Comparison of ENCODE assay signal across 11 cellular contexts in the genomic region with DNA sequence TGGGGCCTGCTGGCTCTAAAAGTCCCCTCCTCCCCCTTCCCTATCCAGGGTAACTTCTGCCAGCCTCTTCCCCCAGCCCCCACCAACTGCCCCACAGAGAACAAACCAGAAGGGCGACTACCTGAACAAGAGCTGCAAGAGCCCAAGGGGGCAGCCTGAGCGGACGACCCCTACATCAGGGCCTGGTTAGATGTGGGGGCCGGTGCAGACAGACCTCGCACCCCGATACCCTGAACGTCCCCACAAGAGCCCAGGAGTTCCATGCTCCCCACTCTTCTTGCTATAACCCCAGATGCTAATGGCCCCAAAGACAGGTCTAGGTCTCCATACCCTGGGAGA. TPM values are rescaled to one million over a fixed set of nuclear protein-coding genes. Genes with fewer than 3 reads are reported as not detected.
DNase-seq lines count a peak whose midpoint lies in the region; ATAC-seq and TF ChIP-seq lines count a peak whose summit lies in the region.
"Had no signal": no experiment of that assay in that cellular context is flagged by ENCODE, and none has a peak within 500 bp of the region (broad histone marks: within the 10 kb centered on the region; RNA-seq: fewer than 3 reads in every experiment).

No MANE protein-coding gene starts in this region.

- intact Hi-C loops in left ventricle myocardium inferior (cut with micrococcal nuclease) (no loop called here), cardiac septum (cut with DNase I) (no loop called here)

- POLR2A ChIA-PET in activated naive CD8-positive, alpha-beta T cell treated with anti-CD3 and anti-CD28 coated beads, Interleukin-2, amount 10 ng/mL, durations not matched to agents 7 days and 5 days (lab: Charles Lee) = interaction anchor here (0.9 to 16.1 kb wide), 4 partner anchors 7 to 26 kb away, joined by 4 to 386 read pairs (median 22); partner anchors contain the start of gene SUN2
- POLR2A ChIA-PET in naive thymus-derived CD8-positive, alpha-beta T cell (lab: Charles Lee) = interaction anchor here (0.5 to 37.2 kb wide), 9 partner anchors 9 to 268 kb away, joined by 3 to 1495 read pairs (median 6); partner anchors contain the start of genes GTPBP1, NPTXR, SUN2 and TOMM22

- no peaks in the 10 kb centered on the region for H3K27me3 Mint-ChIP-seq in activated naive CD8-positive, alpha-beta T cell treated with anti-CD3 and anti-CD28 coated beads, Interleukin-2, amount 10 ng/mL, durations not matched to agents 7 days and 5 days
- H3K27me3 Mint-ChIP-seq in naive thymus-derived CD8-positive, alpha-beta T cell = no peaks in the 10 kb centered on the region

- H3K4me1 Mint-ChIP-seq in activated naive CD8-positive, alpha-beta T cell treated with anti-CD3 and anti-CD28 coated beads, Interleukin-2, amount 10 ng/mL, durations not matched to agents 7 days and 5 days = peaks cover 23% of the 10 kb centered on the region
- peaks cover 28 to 77% (median 66%) of the 10 kb centered on the region in 4 donors for H3K4me1 Mint-ChIP-seq in naive thymus-derived CD8-positive, alpha-beta T cell

- H3K4me1 ChIP-seq in left ventricle myocardium inferior (peaks cover 60% of the 10 kb centered on the region), upper lobe of left lung (peaks cover 15 to 31% (median 22%) of the 10 kb centered on the region in 4 donors)

- whole genome bisulfite sequencing in upper lobe of left lung, 2 donors = 93% methylated on average over 7 of the region's 7 CpGs; no CpG with 5 or more reads in 1 of the 2 donors

- DNase-seq in left ventricle myocardium inferior (peak; percentile 11), cardiac septum (ENCODE audit: low spot score) (no peak), upper lobe of left lung (no peak), AG20443 (ENCODE audit: low spot score) (no peak)
- no peak for DNase-seq in activated naive CD8-positive, alpha-beta T cell treated with anti-CD3 and anti-CD28 coated beads, Interleukin-2, amount 10 ng/mL, durations not matched to agents 7 days and 5 days
- DNase-seq in naive thymus-derived CD8-positive, alpha-beta T cell = no peak
- DNase-seq: H9, hippocampal formation had no signal

- no peaks in the 10 kb centered on the region for H3K9me3 Mint-ChIP-seq in activated naive CD8-positive, alpha-beta T cell treated with anti-CD3 and anti-CD28 coated beads, Interleukin-2, amount 10 ng/mL, durations not matched to agents 7 days and 5 days
- H3K9me3 Mint-ChIP-seq in naive thymus-derived CD8-positive, alpha-beta T cell = no peaks in the 10 kb centered on the region
- H3K9me3 Mint-ChIP-seq: H9 had no signal

- H3K27ac Mint-ChIP-seq in activated naive CD8-positive, alpha-beta T cell treated with anti-CD3 and anti-CD28 coated beads, Interleukin-2, amount 10 ng/mL, durations not matched to agents 7 days and 5 days = peak overlapping the region; percentile 75
- H3K27ac Mint-ChIP-seq in naive thymus-derived CD8-positive, alpha-beta T cell = peak overlapping the region; percentile 12 to 97 (median 88)

- H3K9me3 ChIP-seq in left ventricle myocardium inferior (replicated peaks) (no peaks in the 10 kb centered on the region), upper lobe of left lung (no peaks in the 10 kb centered on the region)

- H3K4me3 Mint-ChIP-seq in activated naive CD8-positive, alpha-beta T cell treated with anti-CD3 and anti-CD28 coated beads, Interleukin-2, amount 10 ng/mL, durations not matched to agents 7 days and 5 days = no peak overlapping the region
- H3K4me3 Mint-ChIP-seq in naive thymus-derived CD8-positive, alpha-beta T cell = peak overlapping the region in 4 of 10 donors; percentile 31 to 66 (median 43)
- H3K4me3 Mint-ChIP-seq: H9 had no signal

- H3K4me3 ChIP-seq in left ventricle myocardium inferior = no peak overlapping the region
- H3K4me3 ChIP-seq in upper lobe of left lung = no peak overlapping the region

- TF ChIP-seq EP300 in upper lobe of left lung (IDR thresholded peaks at IDR 0.05) = no peak

- H3K27me3 ChIP-seq in left ventricle myocardium inferior (ENCODE audit: low read depth) (no peaks in the 10 kb centered on the region), upper lobe of left lung (no peaks in the 10 kb centered on the region)

- no peak for ATAC-seq in activated naive CD8-positive, alpha-beta T cell treated with anti-CD3 and anti-CD28 coated beads, Interleukin-2, amount 10 ng/mL, durations not matched to agents 7 days and 5 days (ENCODE audit: low read depth)
- no peak for ATAC-seq in naive thymus-derived CD8-positive, alpha-beta T cell
- ATAC-seq in upper lobe of left lung (ENCODE audit: low FRiP score in 2 of 2) (no peak), GM18498 (IDR thresholded peaks at IDR 0.05; ENCODE audit: unreplicated experiment) (no peak), HG02885 (IDR thresholded peaks at IDR 0.05; ENCODE audit: poor library complexity, unreplicated experiment) (no peak)
- ATAC-seq: SK-N-SH treated with all-trans-retinoic acid at 6 μM for 48 hours had no signal

- TF ChIP-seq CTCF in left ventricle myocardium inferior (IDR thresholded peaks at IDR 0.05; ENCODE audit: borderline replicate concordance) (no peak), upper lobe of left lung (IDR thresholded peaks at IDR 0.05) (no peak)

- H3K36me3 Mint-ChIP-seq in activated naive CD8-positive, alpha-beta T cell treated with anti-CD3 and anti-CD28 coated beads, Interleukin-2, amount 10 ng/mL, durations not matched to agents 7 days and 5 days = peaks cover 33% of the 10 kb centered on the region
- H3K36me3 Mint-ChIP-seq in naive thymus-derived CD8-positive, alpha-beta T cell = peaks cover 0 to 80% (median 6%) of the 10 kb centered on the region in 3 donors

- H3K27ac ChIP-seq in left ventricle myocardium inferior (replicated peaks) (peak overlapping the region; percentile 84), upper lobe of left lung (peak overlapping the region in 3 of 4 donors; percentile 2 to 53 (median 35))

- TF ChIP-seq POLR2A in upper lobe of left lung (IDR thresholded peaks at IDR 0.05) = no peak

- peaks cover 72% of the 10 kb centered on the region for H3K36me3 ChIP-seq in left ventricle myocardium inferior
- H3K36me3 ChIP-seq in upper lobe of left lung = peaks cover 30 to 100% (median 79%) of the 10 kb centered on the region in 4 donors

RNA-seq across cellular contexts. Expression of gene SUN2, which starts 20.7 kb away (rescaled TPM):
- total RNA-seq in left ventricle myocardium inferior (116 TPM), cardiac septum (130 TPM), upper lobe of left lung (100 to 1,000 TPM; 191 to 436 (median 275) TPM)
- 100 to 1,000 TPM; 607 to 626 TPM for total RNA-seq in activated naive CD8-positive, alpha-beta T cell treated with anti-CD3 and anti-CD28 coated beads, Interleukin-2, amount 10 ng/mL, durations not matched to agents 7 days and 5 days
- total RNA-seq in naive thymus-derived CD8-positive, alpha-beta T cell = 1,000 to 10,000 TPM; 1,061 to 1,073 TPM
- 100 to 1,000 TPM; 491 to 802 (median 518) TPM for polyA plus RNA-seq in naive thymus-derived CD8-positive, alpha-beta T cell

RNA-seq across cellular contexts. Expression of gene GTPBP1, which starts 29.4 kb away (rescaled TPM):
- total RNA-seq in left ventricle myocardium inferior (28.9 TPM), cardiac septum (34.3 TPM), upper lobe of left lung (100 to 1,000 TPM in 2 of 6 donors, 10 to 100 TPM in 4; 57.9 to 176 (median 73.6) TPM)
- 10 to 100 TPM; 98.6 TPM for total RNA-seq in activated naive CD8-positive, alpha-beta T cell treated with anti-CD3 and anti-CD28 coated beads, Interleukin-2, amount 10 ng/mL, durations not matched to agents 7 days and 5 days
- 10 to 100 TPM; 64.6 to 73.3 TPM for total RNA-seq in naive thymus-derived CD8-positive, alpha-beta T cell
- polyA plus RNA-seq in naive thymus-derived CD8-positive, alpha-beta T cell = 10 to 100 TPM; 17.2 to 29.3 (median 22.6) TPM

RNA-seq across cellular contexts. Expression of gene JOSD1, which starts 34.4 kb away (rescaled TPM):
- 18.7 TPM for total RNA-seq in left ventricle myocardium inferior
- total RNA-seq in cardiac septum = 24.0 TPM
- 10 to 100 TPM; 59.1 to 61.6 TPM for total RNA-seq in activated naive CD8-positive, alpha-beta T cell treated with anti-CD3 and anti-CD28 coated beads, Interleukin-2, amount 10 ng/mL, durations not matched to agents 7 days and 5 days
- total RNA-seq in naive thymus-derived CD8-positive, alpha-beta T cell = 10 to 100 TPM; 50.5 to 52.6 TPM
- polyA plus RNA-seq in naive thymus-derived CD8-positive, alpha-beta T cell = 1 to 10 TPM; 6.7 to 8.2 (median 7.8) TPM
- total RNA-seq in upper lobe of left lung = 10 to 100 TPM; 47.1 to 84.8 (median 67.3) TPM

RNA-seq across cellular contexts. Expression of gene TOMM22, which starts 53.3 kb away (rescaled TPM):
- 66.6 TPM for total RNA-seq in left ventricle myocardium inferior
- total RNA-seq in cardiac septum = 55.7 TPM
- 10 to 100 TPM; 58.7 to 60.4 TPM for total RNA-seq in activated naive CD8-positive, alpha-beta T cell treated with anti-CD3 and anti-CD28 coated beads, Interleukin-2, amount 10 ng/mL, durations not matched to agents 7 days and 5 days
- total RNA-seq in naive thymus-derived CD8-positive, alpha-beta T cell = 10 to 100 TPM; 56.1 to 60.9 TPM
- 10 to 100 TPM; 67.2 to 79.3 (median 75.9) TPM for polyA plus RNA-seq in naive thymus-derived CD8-positive, alpha-beta T cell
- total RNA-seq in upper lobe of left lung = 10 to 100 TPM in 5 of 6 donors, 1 to 10 TPM in 1; 9.4 to 60.3 (median 24.1) TPM

RNA-seq across cellular contexts. Expression of gene DNAL4, which starts 58.8 kb away (rescaled TPM):
- total RNA-seq in left ventricle myocardium inferior (10.0 TPM), cardiac septum (8.1 TPM), upper lobe of left lung (10 to 100 TPM; 14.7 to 23.7 (median 20.2) TPM)
- 10 to 100 TPM in 1 of 2 experiments, 1 to 10 TPM in 1; 9.3 to 12.0 TPM for total RNA-seq in activated naive CD8-positive, alpha-beta T cell treated with anti-CD3 and anti-CD28 coated beads, Interleukin-2, amount 10 ng/mL, durations not matched to agents 7 days and 5 days
- 10 to 100 TPM in 1 of 2 experiments, 1 to 10 TPM in 1; 9.3 to 11.5 TPM for total RNA-seq in naive thymus-derived CD8-positive, alpha-beta T cell
- 10 to 100 TPM; 11.2 to 14.7 (median 13.1) TPM for polyA plus RNA-seq in naive thymus-derived CD8-positive, alpha-beta T cell
